9 cellular contexts compared by ENCODE assay signal in genomic region chr1:192539450-192540132, GRCh38. TPM values are rescaled to one million over a fixed set of nuclear protein-coding genes. Genes with fewer than 3 reads are reported as not detected.
DNase-seq lines count a peak whose midpoint lies in the region; ATAC-seq, FAIRE-seq and TF ChIP-seq lines count a peak whose summit lies in the region.
"Had no signal": no experiment of that assay in that cellular context is flagged by ENCODE, and none has a peak within 500 bp of the region (broad histone marks: within the 10 kb centered on the region; RNA-seq: fewer than 3 reads in every experiment).

No MANE protein-coding gene starts in this region.

- DNase-seq in LoVo (ENCODE audit: low spot score) (peak; percentile 51), caudate nucleus (lab: John Stamatoyannopoulos, UW) (peak in 1 of 61 donors; percentile 4), lung microvascular endothelial cell (ENCODE audit: low read depth in 2 of 2) (peak; percentile 93 to 95), uterus (peak in 1 of 2 donors; percentile 24), cerebellar nuclear complex (lab: John Stamatoyannopoulos, UW) (no peak)

- intact Hi-C loops in uterus (cut with DNase I; ENCODE audit: low total_unique reads) = no loop called here

- no peaks in the 10 kb centered on the region for H3K9me3 ChIP-seq in uterus

- no peak for TF ChIP-seq POLR2A in uterus (IDR thresholded peaks at IDR 0.05)

- H3K27ac ChIP-seq in caudate nucleus (ENCODE audit: low read depth, low read length) = peak overlapping the region; percentile 9
- H3K27ac ChIP-seq in uterus = peak overlapping the region; percentile 81 to 85

- no peak overlapping the region for H3K4me3 ChIP-seq in uterus

- TF ChIP-seq CTCF in uterus (IDR thresholded peaks at IDR 0.05) = no peak

- no peaks in the 10 kb centered on the region for H3K27me3 ChIP-seq in uterus

- no peaks in the 10 kb centered on the region for H3K36me3 ChIP-seq in uterus

- ATAC-seq in HG03045 (IDR thresholded peaks at IDR 0.05; ENCODE audit: unreplicated experiment) (no peak), GM21367 (IDR thresholded peaks at IDR 0.05; ENCODE audit: unreplicated experiment) (no peak)

- peak; percentile 99 for FAIRE-seq in G401.6 (lab: Jason Lieb, UNC)
- FAIRE-seq: TTC549 had no signal

- peaks cover 0 to 9% of the 10 kb centered on the region in 2 donors for H3K4me1 ChIP-seq in uterus

RNA-seq across cellular contexts. Expression of gene RGS1, which starts 36.0 kb away (rescaled TPM):
- total RNA-seq in lung microvascular endothelial cell (not detected in 2 replicates), uterus (10 to 100 TPM; 10.7 to 31.5 (median 23.7) TPM)

Comparison
In these comparisons a context has a peak if more than half of its experiments do, and no peak if none do; other contexts are left out.
1. DNase-seq: peak in LoVo (single experiment) and lung microvascular endothelial cell (2 of 2); none in cerebellar nuclear complex (0 of 2).
2. RNA of gene RGS1, which starts 36.0 kb away (total RNA-seq): 10.7 to 31.5 TPM in uterus; not detected in lung microvascular endothelial cell; every median in the first group is over 10 times any median in the second.